In the genomic region with DNA sequence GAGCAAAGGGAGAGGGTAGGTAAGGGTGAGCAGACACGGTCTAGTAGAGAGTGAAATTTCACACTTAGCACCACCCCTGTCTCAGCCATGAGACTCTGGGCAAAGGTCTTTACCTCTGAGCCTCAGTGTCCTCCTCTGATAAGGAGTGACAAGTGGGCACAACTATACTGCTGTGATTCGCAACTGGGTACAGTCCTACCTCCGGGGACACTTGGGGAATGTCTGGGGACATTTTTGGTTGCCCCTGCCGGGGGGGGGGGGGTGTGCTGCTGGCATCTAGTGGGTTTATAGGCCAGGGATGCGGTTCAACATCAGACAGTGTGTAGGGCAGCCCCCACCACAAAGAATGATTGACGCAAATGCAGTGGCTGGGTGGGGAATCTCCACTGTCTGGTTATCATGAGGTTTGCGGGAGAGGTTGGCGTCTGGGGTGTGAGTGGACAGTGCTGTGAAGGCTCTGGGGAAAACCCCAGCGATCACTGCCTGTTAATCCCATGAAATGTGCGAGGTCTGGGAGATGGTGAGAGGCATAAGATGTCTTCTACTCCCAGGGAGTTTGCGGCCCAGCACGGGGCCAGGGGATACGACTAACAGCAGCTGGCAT, we compare ENCODE assay signal across 13 cellular contexts. TPM values are rescaled to one million over a fixed set of nuclear protein-coding genes. Genes with fewer than 3 reads are reported as not detected.
A peak's percentile ranks its signal among the peaks of the same experiment; 100 is the strongest.
DNase-seq lines count a peak whose midpoint lies in the region; ATAC-seq, FAIRE-seq and TF ChIP-seq lines count a peak whose summit lies in the region.
"Had no signal": no experiment of that assay in that cellular context is flagged by ENCODE, and none has a peak within 500 bp of the region (broad histone marks: within the 10 kb centered on the region; RNA-seq: fewer than 3 reads in every experiment).

No MANE protein-coding gene starts in this region.

- H3K36me3 ChIP-seq in small intestine (ENCODE audit: control insufficient read depth in 2 of 2, insufficient read depth in 2 of 2, low read length in 2 of 2): peaks cover 0 to 2% of the 10 kb centered on the region in 2 donors

- peaks cover 39% of the 10 kb centered on the region for H3K4me1 Mint-ChIP-seq in activated CD4-positive, alpha-beta T cell treated with anti-CD3 and anti-CD28 coated beads for 36 hours
- peaks cover 42 to 48% (median 47%) of the 10 kb centered on the region in 3 donors for H3K4me1 Mint-ChIP-seq in T-cell
- H3K4me1 Mint-ChIP-seq in endothelial cell (ENCODE audit: unreplicated experiment): peaks cover 24% of the 10 kb centered on the region

- 46 to 82% (median 64%) methylated on average over 12 to 13 of the region's 13 CpGs for WGBS in small intestine, 3 donors

- no peak for ATAC-seq in activated CD4-positive, alpha-beta T cell treated with anti-CD3 and anti-CD28 coated beads for 36 hours
- no peak for ATAC-seq in T-cell (replicated peaks in 1 of 4)
- no peak for ATAC-seq in GM21717 (IDR thresholded peaks at IDR 0.05; ENCODE audit: unreplicated experiment)

- peak overlapping the region; percentile 6 for H3K4me3 Mint-ChIP-seq in activated CD4-positive, alpha-beta T cell treated with anti-CD3 and anti-CD28 coated beads for 36 hours
- no peak overlapping the region for H3K4me3 Mint-ChIP-seq in T-cell
- H3K4me3 Mint-ChIP-seq in endothelial cell (ENCODE audit: unreplicated experiment): no peak overlapping the region

- no peak for FAIRE-seq in small intestine (lab: Jason Lieb, UNC)

- peak overlapping the region; percentile 23 for H3K27ac Mint-ChIP-seq in activated CD4-positive, alpha-beta T cell treated with anti-CD3 and anti-CD28 coated beads for 36 hours
- H3K27ac Mint-ChIP-seq in T-cell (peak overlapping the region; percentile 42 to 56), endothelial cell (ENCODE audit: unreplicated experiment) (peak overlapping the region; percentile 6)

- H3K9me3 ChIP-seq in small intestine (ENCODE audit: control insufficient read depth, low read depth): no peaks in the 10 kb centered on the region
- H3K9me3 ChIP-seq: testis had no signal

- no peak for TF ChIP-seq CTCF in endothelial cell (IDR thresholded peaks at IDR 0.05; ENCODE audit: unreplicated experiment)

- peak; percentile 21 for DNase-seq in activated CD4-positive, alpha-beta T cell treated with anti-CD3 and anti-CD28 coated beads for 36 hours
- DNase-seq in activated CD4-positive, alpha-beta T cell treated with anti-CD3 and anti-CD28 coated beads, Interleukin-2, amount 50 U/mL, for 1 hour: no peak
- DNase-seq in T-cell: peak in 1 of 34 experiments; percentile 28
- DNase-seq in endothelial cell (ENCODE audit: low spot score): no peak
- DNase-seq in small intestine: peak; percentile 48
- no peak for DNase-seq in HPDE6-E6E7 (ENCODE audit: extremely low spot score)
- no peak for DNase-seq in DMS153 treated with DMSO at 0.1 percent for 48 hours (lab: John Stamatoyannopoulos, UW; ENCODE audit: unreplicated experiment)
- DNase-seq: activated CD4-positive, alpha-beta T cell treated with anti-CD3 and anti-CD28 coated beads for 1 hour; activated gamma-delta T cell treated with Interleukin-2 at 50 U/mL for 16 hours; cerebellar nuclear complex; testis had no signal

- peaks cover 15% of the 10 kb centered on the region for H3K36me3 Mint-ChIP-seq in activated CD4-positive, alpha-beta T cell treated with anti-CD3 and anti-CD28 coated beads for 36 hours (ENCODE audit: low read depth)
- H3K36me3 Mint-ChIP-seq in T-cell (no peaks in the 10 kb centered on the region), endothelial cell (ENCODE audit: low read depth, unreplicated experiment) (peaks cover 4% of the 10 kb centered on the region)

- peaks cover 0 to 4% of the 10 kb centered on the region in 2 donors for H3K4me1 ChIP-seq in small intestine (ENCODE audit: control insufficient read depth in 2 of 2, insufficient read depth in 1 of 2, low read depth in 1 of 2, low read length in 1 of 2)

- POLR2A ChIA-PET in activated CD4-positive, alpha-beta T cell treated with anti-CD3 and anti-CD28 coated beads for 36 hours (lab: Charles Lee): no interaction called here
- POLR2A ChIA-PET in T-cell (lab: Charles Lee): no interaction called here

- no peaks in the 10 kb centered on the region for H3K9me3 Mint-ChIP-seq in activated CD4-positive, alpha-beta T cell treated with anti-CD3 and anti-CD28 coated beads for 36 hours (ENCODE audit: low read depth)
- no peaks in the 10 kb centered on the region for H3K9me3 Mint-ChIP-seq in T-cell
- no peaks in the 10 kb centered on the region for H3K9me3 Mint-ChIP-seq in endothelial cell (ENCODE audit: unreplicated experiment)

- no peaks in the 10 kb centered on the region for H3K27me3 ChIP-seq in small intestine (ENCODE audit: control insufficient read depth in 2 of 2, insufficient read depth in 2 of 2, low read length in 2 of 2)
- H3K27me3 ChIP-seq: testis had no signal

- H3K27ac ChIP-seq in small intestine (ENCODE audit: low read depth in 1 of 2, low read length in 1 of 2): no peak overlapping the region
- H3K27ac ChIP-seq: testis had no signal

- no peaks in the 10 kb centered on the region for H3K27me3 Mint-ChIP-seq in activated CD4-positive, alpha-beta T cell treated with anti-CD3 and anti-CD28 coated beads for 36 hours
- H3K27me3 Mint-ChIP-seq in T-cell (no peaks in the 10 kb centered on the region), endothelial cell (ENCODE audit: unreplicated experiment) (peaks cover 7% of the 10 kb centered on the region)

- H3K4me3 ChIP-seq in small intestine (ENCODE audit: low read depth in 1 of 2, low read length in 2 of 2): no peak overlapping the region
- H3K4me3 ChIP-seq: testis had no signal

- CTCF ChIA-PET in activated CD4-positive, alpha-beta T cell treated with anti-CD3 and anti-CD28 coated beads for 36 hours (lab: Charles Lee): no interaction called here
- CTCF ChIA-PET in T-cell (lab: Charles Lee): no interaction called here

- intact Hi-C loops in activated CD4-positive, alpha-beta T cell treated with anti-CD3 and anti-CD28 coated beads for 36 hours (cut with DNase I, micrococcal nuclease): no loop called here

RNA-seq across cellular contexts. Expression of gene NACC1, which starts 4.3 kb away (rescaled TPM):
- 10 to 100 TPM; 77.5 to 84.5 TPM for total RNA-seq in activated CD4-positive, alpha-beta T cell treated with anti-CD3 and anti-CD28 coated beads for 36 hours
- total RNA-seq in T-cell: 10 to 100 TPM; 23.8 to 44.9 (median 38.1) TPM
- 112 TPM for total RNA-seq in endothelial cell (ENCODE audit: unreplicated experiment)
- 10 to 100 TPM in 2 of 3 donors, 1 to 10 TPM in 1; 7.6 to 51.6 (median 14.3) TPM for polyA plus RNA-seq in small intestine

RNA-seq across cellular contexts. Expression of gene TRMT1, which starts 5.8 kb away (rescaled TPM):
- 10 to 100 TPM; 73.0 to 96.1 TPM for total RNA-seq in activated CD4-positive, alpha-beta T cell treated with anti-CD3 and anti-CD28 coated beads for 36 hours
- total RNA-seq in T-cell: 100 to 1,000 TPM in 2 of 5 donors, 10 to 100 TPM in 3; 68.9 to 121 (median 95.6) TPM
- 54.2 TPM for total RNA-seq in endothelial cell (ENCODE audit: unreplicated experiment)
- 10 to 100 TPM; 18.6 to 37.5 (median 26.8) TPM for polyA plus RNA-seq in small intestine

RNA-seq across cellular contexts. Expression of gene LYL1, which starts 19.7 kb away (rescaled TPM):
- total RNA-seq in activated CD4-positive, alpha-beta T cell treated with anti-CD3 and anti-CD28 coated beads for 36 hours: 1 to 10 TPM; 2.0 to 2.5 TPM
- 10 to 100 TPM in 3 of 5 donors, 1 to 10 TPM in 2; 3.4 to 20.6 (median 15.4) TPM for total RNA-seq in T-cell
- 68.6 TPM for total RNA-seq in endothelial cell (ENCODE audit: unreplicated experiment)
- polyA plus RNA-seq in small intestine: 1 to 10 TPM in 2 of 3 donors, under 1 TPM in 1; 0.67 to 8.9 (median 3.2) TPM
- total RNA-seq: A172 had no signal

RNA-seq across cellular contexts. Expression of gene STX10, which starts 27.8 kb away (rescaled TPM):
- total RNA-seq in activated CD4-positive, alpha-beta T cell treated with anti-CD3 and anti-CD28 coated beads for 36 hours: 10 to 100 TPM; 64.8 to 71.4 TPM
- total RNA-seq in T-cell: 10 to 100 TPM; 43.8 to 89.6 (median 67.3) TPM
- total RNA-seq in endothelial cell (ENCODE audit: unreplicated experiment): 31.8 TPM
- 100 to 1,000 TPM; 123 to 162 (median 153) TPM for polyA plus RNA-seq in small intestine

RNA-seq across cellular contexts. Expression of gene IER2, which starts 27.8 kb away (rescaled TPM):
- total RNA-seq in activated CD4-positive, alpha-beta T cell treated with anti-CD3 and anti-CD28 coated beads for 36 hours: 100 to 1,000 TPM; 109 to 118 TPM
- total RNA-seq in T-cell: 100 to 1,000 TPM; 165 to 413 (median 196) TPM
- total RNA-seq in endothelial cell (ENCODE audit: unreplicated experiment): 115 TPM
- polyA plus RNA-seq in small intestine: 100 to 1,000 TPM in 1 of 3 donors, 10 to 100 TPM in 2; 67.5 to 130 (median 82.1) TPM

Comparison
In these comparisons a context has a peak if more than half of its experiments do, and no peak if none do; other contexts are left out.
1. DNase-seq: peak in activated CD4-positive, alpha-beta T cell treated with anti-CD3 and anti-CD28 coated beads for 36 hours (single experiment) and small intestine (single experiment); none in activated CD4-positive, alpha-beta T cell treated with anti-CD3 and anti-CD28 coated beads, Interleukin-2, amount 50 U/mL, for 1 hour (single experiment), endothelial cell (single experiment), HPDE6-E6E7 (single experiment) and DMS153 treated with DMSO at 0.1 percent for 48 hours (single experiment).
2. Peak in every context shown above with its lines, with median percentiles within 50 percentile points of each other: H3K27ac Mint-ChIP-seq.